ENCODE assay signal across 12 cellular contexts in the genomic region with DNA sequence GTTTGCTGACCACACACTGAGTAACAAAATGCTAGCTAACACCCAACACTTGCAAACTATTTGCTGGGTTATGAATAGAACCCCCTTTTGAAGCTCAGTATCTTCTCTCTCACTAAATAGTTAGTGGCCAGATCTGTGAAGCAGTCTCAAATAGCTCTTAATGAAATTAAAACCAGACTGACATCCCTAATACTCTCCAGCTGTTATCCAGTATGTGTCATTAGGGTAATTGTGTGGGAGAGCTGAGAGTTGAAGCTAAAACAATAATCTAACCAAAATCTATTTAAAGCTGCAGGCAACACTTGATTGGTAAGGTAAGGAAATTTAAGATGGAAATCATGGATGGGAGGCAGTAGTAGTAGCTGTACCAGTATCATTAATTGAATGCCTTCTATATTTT.
A peak's percentile ranks its signal among the peaks of the same experiment; 100 is the strongest.
DNase-seq lines count a peak whose midpoint lies in the region; ATAC-seq and TF ChIP-seq lines count a peak whose summit lies in the region.
"Had no signal": no experiment of that assay in that cellular context is flagged by ENCODE, and none has a peak within 500 bp of the region (broad histone marks: within the 10 kb centered on the region; RNA-seq: fewer than 3 reads in every experiment).

No MANE protein-coding gene starts in this region.

- CTCF ChIA-PET in SK-N-SH (lab: Yijun Ruan, JAX): no interaction called here

- peaks cover 0 to 9% of the 10 kb centered on the region in 2 experiments; a peak in 2 of 4 replicates for H3K4me1 ChIP-seq in SK-N-SH (ENCODE audit: control insufficient read depth in 1 of 2, insufficient read depth in 2 of 2, low read depth in 1 of 2, low read length in 1 of 2)
- no peaks in the 10 kb centered on the region for H3K4me1 ChIP-seq in right cardiac atrium (ENCODE audit: control insufficient read depth, insufficient read depth, low read length)
- H3K4me1 ChIP-seq: A549 had no signal

- TF ChIP-seq RAD21 in SK-N-SH (IDR thresholded peaks at IDR 0.05; ENCODE audit: low read length): no peak

- ATAC-seq in right cardiac atrium (no peak), GM18858 (IDR thresholded peaks at IDR 0.05; ENCODE audit: unreplicated experiment) (no peak)
- ATAC-seq: A549; CD8-positive, alpha-beta T cell had no signal

- H3K27me3 ChIP-seq in SK-N-SH (ENCODE audit: insufficient read depth): no peaks in the 10 kb centered on the region
- no peaks in the 10 kb centered on the region for H3K27me3 ChIP-seq in right cardiac atrium (ENCODE audit: control insufficient read depth, insufficient read depth)

- H3K36me3 ChIP-seq in SK-N-SH (replicated peaks in 1 of 2; ENCODE audit: control insufficient read depth in 1 of 2, insufficient read depth in 2 of 2, low read length in 1 of 2): no peaks in the 10 kb centered on the region

- H3K4me3 ChIP-seq in SK-N-SH (ENCODE audit: low read depth in 2 of 2, low read length in 1 of 2): no peak overlapping the region
- H3K4me3 ChIP-seq in fibroblast of mammary gland (ENCODE audit: control insufficient read depth, low read depth, low read length): no peak overlapping the region
- H3K4me3 ChIP-seq in right cardiac atrium (ENCODE audit: low read length): no peak overlapping the region
- H3K4me3 ChIP-seq: A549, GM23248 had no signal

- H2AFZ ChIP-seq in SK-N-SH (ENCODE audit: low read depth): no peak overlapping the region
- H2AFZ ChIP-seq: GM23248 had no signal

- H3K4me2 ChIP-seq in SK-N-SH: no peak overlapping the region
- H3K4me2 ChIP-seq: A549 had no signal

- no peaks in the 10 kb centered on the region for H3K79me2 ChIP-seq in SK-N-SH (ENCODE audit: insufficient read depth)

- DNase-seq in NCI-H524 (lab: John Stamatoyannopoulos, UW): peak; percentile 65 to 94
- peak; percentile 39 for DNase-seq in SK-N-SH
- peak; percentile 8 for DNase-seq in fibroblast of mammary gland (ENCODE audit: low read depth)
- DNase-seq in right cardiac atrium: no peak
- DNase-seq in T1000 (lab: John Stamatoyannopoulos, UW): no peak
- DNase-seq in DMS79 (lab: John Stamatoyannopoulos, UW): no peak
- DNase-seq: CD8-positive, alpha-beta T cell; COR-L47; DMS53; GM23248 had no signal

- no peak for TF ChIP-seq CTCF in SK-N-SH (IDR thresholded peaks at IDR 0.05)
- no peak for TF ChIP-seq CTCF in fibroblast of mammary gland (conservative IDR thresholded peaks at IDR 0.05; ENCODE audit: control insufficient read depth, insufficient read depth, low read depth, low read length)

- POLR2A ChIA-PET in SK-N-SH (lab: Yijun Ruan, JAX): no interaction called here

- no peaks in the 10 kb centered on the region for H3F3A ChIP-seq in SK-N-SH (replicated peaks; ENCODE audit: insufficient read depth)

- TF ChIP-seq EP300 in SK-N-SH (IDR thresholded peaks at IDR 0.05; ENCODE audit: borderline replicate concordance in 1 of 2, low read depth in 1 of 2, low read length in 1 of 2): peak in 1 of 2 experiments; percentile 30; a peak in 1 of 4 replicates

- intact Hi-C loops in right cardiac atrium (cut with DNase I): no loop called here

- no peaks in the 10 kb centered on the region for H3K9me2 ChIP-seq in SK-N-SH

- no peak overlapping the region for H3K9ac ChIP-seq in SK-N-SH
- H3K9ac ChIP-seq: GM23248 had no signal

- H3K9me3 ChIP-seq in SK-N-SH (no peaks in the 10 kb centered on the region), right cardiac atrium (ENCODE audit: control insufficient read depth, low read length) (no peaks in the 10 kb centered on the region)
- H3K9me3 ChIP-seq: A549 had no signal

- no peak overlapping the region for H3K27ac ChIP-seq in SK-N-SH (ENCODE audit: low read depth in 2 of 2, low read length in 1 of 2)
- no peak overlapping the region for H3K27ac ChIP-seq in right cardiac atrium (ENCODE audit: low read length)
- H3K27ac ChIP-seq: A549, GM23248 had no signal

- H4K20me1 ChIP-seq in SK-N-SH (ENCODE audit: insufficient read depth): no peaks in the 10 kb centered on the region

TF ChIP-seq in SK-N-SH, 30 proteins besides CTCF, POLR2A, EP300 and RAD21:
- TF ChIP-seq GATA2 (CRISPR knock-in tag; IDR thresholded peaks at IDR 0.05) (peak; percentile 57; the same call in 1 of the 2 replicates), POLR2AphosphoS5 (IDR thresholded peaks at IDR 0.05; ENCODE audit: low read depth, low read length) (no peak), RCOR1 (IDR thresholded peaks at IDR 0.05; ENCODE audit: low read length) (peak; percentile 50; the same call in 1 of the 2 replicates), CHD2 (IDR thresholded peaks at IDR 0.05; ENCODE audit: low read length, partially characterized antibody) (peak; percentile 14), RXRA (IDR thresholded peaks at IDR 0.05; ENCODE audit: borderline replicate concordance, low read depth) (no peak), JUND (IDR thresholded peaks at IDR 0.05) (no peak)
- TF ChIP-seq, protein P1, sequence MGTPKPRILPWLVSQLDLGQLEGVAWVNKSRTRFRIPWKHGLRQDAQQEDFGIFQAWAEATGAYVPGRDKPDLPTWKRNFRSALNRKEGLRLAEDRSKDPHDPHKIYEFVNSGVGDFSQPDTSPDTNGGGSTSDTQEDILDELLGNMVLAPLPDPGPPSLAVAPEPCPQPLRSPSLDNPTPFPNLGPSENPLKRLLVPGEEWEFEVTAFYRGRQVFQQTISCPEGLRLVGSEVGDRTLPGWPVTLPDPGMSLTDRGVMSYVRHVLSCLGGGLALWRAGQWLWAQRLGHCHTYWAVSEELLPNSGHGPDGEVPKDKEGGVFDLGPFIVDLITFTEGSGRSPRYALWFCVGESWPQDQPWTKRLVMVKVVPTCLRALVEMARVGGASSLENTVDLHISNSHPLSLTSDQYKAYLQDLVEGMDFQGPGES (IDR thresholded peaks at IDR 0.05; ENCODE audit: low read depth, low read length): no peak
- TF ChIP-seq, protein P2, sequence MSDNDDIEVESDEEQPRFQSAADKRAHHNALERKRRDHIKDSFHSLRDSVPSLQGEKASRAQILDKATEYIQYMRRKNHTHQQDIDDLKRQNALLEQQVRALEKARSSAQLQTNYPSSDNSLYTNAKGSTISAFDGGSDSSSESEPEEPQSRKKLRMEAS (IDR thresholded peaks at IDR 0.05; ENCODE audit: low read depth): no peak

Comparison
In these comparisons a context has a peak if more than half of its experiments do, and no peak if none do; other contexts are left out.
1. DNase-seq: peak in NCI-H524 (2 of 2), SK-N-SH (single experiment) and fibroblast of mammary gland (single experiment); none in right cardiac atrium (0 of 3), T1000 (single experiment) and DMS79 (single experiment).